In the genomic region with DNA sequence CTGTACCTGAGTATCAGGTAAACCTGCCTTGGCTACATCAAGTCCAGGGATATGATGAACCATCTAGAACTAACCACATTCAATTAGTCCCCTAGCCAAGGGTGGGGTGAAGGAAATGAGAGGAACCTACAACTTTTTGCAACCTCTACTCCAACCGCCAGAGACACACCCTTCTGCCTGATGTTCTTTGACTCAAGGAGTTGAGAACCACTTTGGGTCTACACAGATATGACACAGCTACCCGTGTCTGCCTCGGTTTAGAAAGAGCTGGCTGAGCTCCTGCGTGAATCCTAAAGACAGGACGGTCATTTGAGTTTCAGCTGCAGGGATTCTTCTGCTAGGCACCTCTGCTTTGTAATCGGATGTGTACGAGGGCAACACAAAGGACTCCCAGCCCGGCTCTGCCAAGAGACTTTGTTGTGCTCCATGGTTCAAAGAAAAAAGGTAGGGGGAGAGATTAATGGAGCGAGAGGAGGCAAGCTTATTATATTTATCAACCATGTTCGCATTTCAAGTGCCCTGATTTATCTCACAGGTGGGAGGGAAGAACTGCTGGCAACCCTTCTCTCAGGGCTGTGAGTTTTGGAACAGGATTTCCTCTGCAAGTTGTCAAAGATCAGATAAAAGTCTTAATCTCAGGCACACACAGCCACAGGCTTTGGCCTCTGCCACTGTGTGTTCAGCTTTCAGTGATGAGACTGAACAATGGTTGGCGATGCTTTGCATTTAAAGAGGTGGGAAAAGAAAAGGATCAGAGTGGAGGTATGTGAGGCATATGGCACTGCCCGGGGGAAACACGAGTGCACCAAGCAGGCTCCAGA, we compare ENCODE assay signal across 1 cellular context.
TF ChIP-seq lines count a peak whose summit lies in the region.

No MANE protein-coding gene starts in this region.

TF ChIP-seq in liver, 16 proteins besides CTCF, POLR2A, EP300 and RAD21 (continued from another document):
- TF ChIP-seq ATF3 (IDR thresholded peaks at IDR 0.05) (no peak), SP1 (IDR thresholded peaks at IDR 0.05) (no peak), HNF4G (IDR thresholded peaks at IDR 0.05) (no peak)
